Comparison of ENCODE assay signal across 28 cellular contexts in the genomic region with DNA sequence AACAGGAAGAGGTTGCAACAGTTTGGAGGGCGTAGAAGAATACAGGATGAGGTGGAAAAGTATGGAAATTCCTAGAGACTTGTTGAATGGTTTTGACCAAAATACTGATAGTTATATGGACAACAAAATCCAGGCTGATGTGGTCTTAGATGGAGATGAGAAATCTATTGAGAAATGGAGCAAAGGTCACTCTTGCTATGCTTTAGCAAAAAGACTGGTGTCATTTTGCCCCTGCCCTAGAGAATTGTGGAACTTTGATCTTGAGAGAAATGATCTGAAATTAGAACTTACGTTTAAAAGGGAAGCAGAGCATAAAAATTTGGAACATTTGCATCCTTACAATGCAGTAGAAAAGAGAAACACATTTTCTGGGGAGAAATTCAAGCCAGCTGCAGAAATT.
"Had no signal": no experiment of that assay in that cellular context is flagged by ENCODE, and none has a peak within 500 bp of the region (broad histone marks: within the 10 kb centered on the region; RNA-seq: fewer than 3 reads in every experiment).

No MANE protein-coding gene starts in this region.

- H3K4me3 ChIP-seq: colonic mucosa, coronary artery, dorsolateral prefrontal cortex, esophagus muscularis mucosa, esophagus squamous epithelium, gastrocnemius medialis, gastroesophageal sphincter, heart left ventricle, heart right ventricle, hepatocyte had no signal

- H2AFZ ChIP-seq: hepatocyte had no signal

- H3K27ac ChIP-seq: colonic mucosa, coronary artery, dorsolateral prefrontal cortex, epithelial cell of prostate, esophagus muscularis mucosa, esophagus squamous epithelium, foreskin keratinocyte, gastrocnemius medialis, gastroesophageal sphincter, heart left ventricle, heart right ventricle, hepatocyte had no signal

- H3K4me1 ChIP-seq: colonic mucosa, esophagus muscularis mucosa, esophagus squamous epithelium, foreskin keratinocyte, gastrocnemius medialis, gastroesophageal sphincter, heart left ventricle, heart right ventricle had no signal

- H3K79me2 ChIP-seq: hepatocyte had no signal

- H3K9me3 ChIP-seq: colonic mucosa, gastrocnemius medialis had no signal

- H3K36me3 ChIP-seq: colonic mucosa, esophagus muscularis mucosa, esophagus squamous epithelium, gastrocnemius medialis, gastroesophageal sphincter, heart left ventricle, heart right ventricle had no signal

- ATAC-seq: effector memory CD8-positive, alpha-beta T cell; esophagus mucosa; foreskin keratinocyte; gastrocnemius medialis; gastroesophageal sphincter; heart left ventricle; heart right ventricle had no signal

- H3K4me2 ChIP-seq: hepatocyte had no signal

- H3K27me3 ChIP-seq: colonic mucosa, dorsolateral prefrontal cortex, esophagus muscularis mucosa, esophagus squamous epithelium, foreskin keratinocyte, gastrocnemius medialis, gastroesophageal sphincter, heart left ventricle, heart right ventricle, hepatocyte had no signal

- FAIRE-seq: endometrium, endothelial cell of umbilical vein, frontal cortex had no signal

- DNase-seq: colonic mucosa; cortex of kidney; dermis blood vessel endothelial cell; dorsolateral prefrontal cortex; effector CD4-positive, alpha-beta T cell; effector CD8-positive, alpha-beta T cell; effector memory CD4-positive, alpha-beta T cell; effector memory CD8-positive, alpha-beta T cell; endodermal cell; erythroblast; esophagus squamous epithelium; foreskin fibroblast; foreskin keratinocyte; foreskin melanocyte; gastrocnemius medialis; glutamatergic neuron; head of caudate nucleus; heart left ventricle; heart right ventricle had no signal
